In genomic region chr6:168300975-168301647, GRCh38 we compare ENCODE assay signal across 1 cellular context.
TF ChIP-seq lines count a peak whose summit lies in the region.

No MANE protein-coding gene starts in this region.

TF ChIP-seq in HepG2, 621 proteins besides CTCF, POLR2A, EP300 and RAD21 (continued from another document):
- TF ChIP-seq BHLHE40 (IDR thresholded peaks at IDR 0.05; ENCODE audit: low read length), result no peak
- TF ChIP-seq BRF2 (CRISPR knock-in tag; IDR thresholded peaks at IDR 0.05), result no peak
- TF ChIP-seq KIAA2018 (CRISPR knock-in tag; IDR thresholded peaks at IDR 0.05; ENCODE audit: borderline replicate concordance), result no peak
- TF ChIP-seq ZNF710 (CRISPR knock-in tag; IDR thresholded peaks at IDR 0.05; ENCODE audit: borderline replicate concordance), result no peak
- no peak for TF ChIP-seq ZSCAN21 (CRISPR knock-in tag; IDR thresholded peaks at IDR 0.05; ENCODE audit: borderline replicate concordance)
- no peak for TF ChIP-seq ZNF576 (CRISPR knock-in tag; IDR thresholded peaks at IDR 0.05)
- TF ChIP-seq ZNF224 (CRISPR knock-in tag; IDR thresholded peaks at IDR 0.05), result 0 out of 2 replicates have a peak, but pooled peaks have one; percentile 24
- TF ChIP-seq SUZ12 (IDR thresholded peaks at IDR 0.05; ENCODE audit: low read depth, low read length), result no peak
- TF ChIP-seq CCDC6 (CRISPR knock-in tag; IDR thresholded peaks at IDR 0.05), result no peak
- no peak for TF ChIP-seq SKI (IDR thresholded peaks at IDR 0.05; ENCODE audit: partially characterized antibody)
- peak; percentile 34; the same call in 1 of the 2 replicates for TF ChIP-seq ELF4 (CRISPR knock-in tag; IDR thresholded peaks at IDR 0.05; ENCODE audit: borderline replicate concordance)
- no peak for TF ChIP-seq TRIM24 (CRISPR knock-in tag; IDR thresholded peaks at IDR 0.05)
- no peak for TF ChIP-seq KDM2A (CRISPR knock-in tag; IDR thresholded peaks at IDR 0.05; ENCODE audit: borderline replicate concordance, low read depth)
